18 cellular contexts compared by ENCODE assay signal in the genomic region with DNA sequence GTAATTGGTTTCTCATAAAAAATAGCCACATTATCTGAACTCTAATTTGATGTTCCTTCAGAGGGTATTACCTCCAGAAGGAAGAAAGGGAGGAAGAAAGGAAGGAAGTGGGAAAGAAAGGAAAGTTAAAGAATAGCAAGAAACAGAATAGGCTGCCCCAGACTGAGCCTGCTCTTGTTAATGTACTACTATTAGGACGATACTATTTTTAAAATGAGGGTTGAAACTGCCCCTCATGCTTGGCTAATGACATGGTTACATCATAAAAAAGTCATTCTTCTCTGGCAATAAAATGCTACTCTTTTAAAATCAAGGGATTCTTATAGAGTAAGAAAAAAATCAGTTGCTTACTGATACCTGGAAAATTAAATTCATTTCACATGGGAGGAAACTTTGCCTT.
"Had no signal": no experiment of that assay in that cellular context is flagged by ENCODE, and none has a peak within 500 bp of the region (broad histone marks: within the 10 kb centered on the region; RNA-seq: fewer than 3 reads in every experiment).

No MANE protein-coding gene starts in this region.

- H3K27ac Mint-ChIP-seq: activated CD4-positive, alpha-beta T cell treated with anti-CD3 and anti-CD28 coated beads for 36 hours; activated CD8-positive, alpha-beta T cell treated with anti-CD3 and anti-CD28 coated beads for 36 hours; natural killer cell treated with Interleukin-12 subunit alpha and Interleukin-12 subunit beta and Interleukin-15 and Interleukin-18, amount 100 ng/mL, for 72 hours; stimulated activated naive B cell treated with anti-CD40 and anti-IgM and Interleukin-4, amounts not matched to agents 10 μg/mL and 1 μg/mL and 100 μg/mL, for 72 hours had no signal

- H3K9me3 Mint-ChIP-seq: activated CD8-positive, alpha-beta T cell treated with anti-CD3 and anti-CD28 coated beads for 36 hours; natural killer cell treated with Interleukin-12 subunit alpha and Interleukin-12 subunit beta and Interleukin-15 and Interleukin-18, amount 100 ng/mL, for 72 hours; stimulated activated naive B cell treated with anti-CD40 and anti-IgM and Interleukin-4, amounts not matched to agents 10 μg/mL and 1 μg/mL and 100 μg/mL, for 72 hours had no signal

- H3K36me3 Mint-ChIP-seq: natural killer cell treated with Interleukin-12 subunit alpha and Interleukin-12 subunit beta and Interleukin-15 and Interleukin-18, amount 100 ng/mL, for 72 hours; stimulated activated naive B cell treated with anti-CD40 and anti-IgM and Interleukin-4, amounts not matched to agents 10 μg/mL and 1 μg/mL and 100 μg/mL, for 72 hours had no signal

- H3K27ac ChIP-seq: breast epithelium, esophagus squamous epithelium, left lung, prostate gland, right lobe of liver, spleen had no signal

- ATAC-seq: activated CD4-positive, alpha-beta T cell treated with anti-CD3 and anti-CD28 coated beads for 36 hours; activated CD8-positive, alpha-beta T cell treated with anti-CD3 and anti-CD28 coated beads for 36 hours; natural killer cell treated with Interleukin-12 subunit alpha and Interleukin-12 subunit beta and Interleukin-15 and Interleukin-18, amount 100 ng/mL, for 72 hours; stimulated activated naive B cell treated with anti-CD40 and anti-IgM and Interleukin-4, amounts not matched to agents 10 μg/mL and 1 μg/mL and 100 μg/mL, for 72 hours had no signal

- H3K4me3 Mint-ChIP-seq: activated CD4-positive, alpha-beta T cell treated with anti-CD3 and anti-CD28 coated beads for 36 hours; activated CD8-positive, alpha-beta T cell treated with anti-CD3 and anti-CD28 coated beads for 36 hours; natural killer cell treated with Interleukin-12 subunit alpha and Interleukin-12 subunit beta and Interleukin-15 and Interleukin-18, amount 100 ng/mL, for 72 hours; stimulated activated naive B cell treated with anti-CD40 and anti-IgM and Interleukin-4, amounts not matched to agents 10 μg/mL and 1 μg/mL and 100 μg/mL, for 72 hours had no signal

- DNase-seq: activated CD4-positive, alpha-beta T cell treated with anti-CD3 and anti-CD28 coated beads for 36 hours; activated CD8-positive, alpha-beta memory T cell treated with anti-CD3 and anti-CD28 coated beads, Interleukin-2, amount 50 U/mL, for 4 hours; activated CD8-positive, alpha-beta T cell treated with anti-CD3 and anti-CD28 coated beads for 36 hours; activated naive CD4-positive, alpha-beta T cell; aorta; esophagus squamous epithelium; foreskin fibroblast; head of caudate nucleus; left lung; right lobe of liver; spleen; stimulated activated CD4-positive, alpha-beta T cell treated with anti-CD3 and anti-CD28 coated beads, Interleukin-1b, Interleukin-23, amount 100 ng/mL, for 48 hours; stimulated activated naive B cell treated with anti-CD40 and anti-IgM and Interleukin-4, amounts not matched to agents 10 μg/mL and 1 μg/mL and 100 μg/mL, for 72 hours; substantia nigra; transverse colon had no signal

- H3K27me3 Mint-ChIP-seq: activated CD8-positive, alpha-beta T cell treated with anti-CD3 and anti-CD28 coated beads for 36 hours had no signal

- H3K4me1 Mint-ChIP-seq: activated CD4-positive, alpha-beta T cell treated with anti-CD3 and anti-CD28 coated beads for 36 hours; stimulated activated naive B cell treated with anti-CD40 and anti-IgM and Interleukin-4, amounts not matched to agents 10 μg/mL and 1 μg/mL and 100 μg/mL, for 72 hours had no signal
